1 cellular context compared by ENCODE assay signal in the genomic region with DNA sequence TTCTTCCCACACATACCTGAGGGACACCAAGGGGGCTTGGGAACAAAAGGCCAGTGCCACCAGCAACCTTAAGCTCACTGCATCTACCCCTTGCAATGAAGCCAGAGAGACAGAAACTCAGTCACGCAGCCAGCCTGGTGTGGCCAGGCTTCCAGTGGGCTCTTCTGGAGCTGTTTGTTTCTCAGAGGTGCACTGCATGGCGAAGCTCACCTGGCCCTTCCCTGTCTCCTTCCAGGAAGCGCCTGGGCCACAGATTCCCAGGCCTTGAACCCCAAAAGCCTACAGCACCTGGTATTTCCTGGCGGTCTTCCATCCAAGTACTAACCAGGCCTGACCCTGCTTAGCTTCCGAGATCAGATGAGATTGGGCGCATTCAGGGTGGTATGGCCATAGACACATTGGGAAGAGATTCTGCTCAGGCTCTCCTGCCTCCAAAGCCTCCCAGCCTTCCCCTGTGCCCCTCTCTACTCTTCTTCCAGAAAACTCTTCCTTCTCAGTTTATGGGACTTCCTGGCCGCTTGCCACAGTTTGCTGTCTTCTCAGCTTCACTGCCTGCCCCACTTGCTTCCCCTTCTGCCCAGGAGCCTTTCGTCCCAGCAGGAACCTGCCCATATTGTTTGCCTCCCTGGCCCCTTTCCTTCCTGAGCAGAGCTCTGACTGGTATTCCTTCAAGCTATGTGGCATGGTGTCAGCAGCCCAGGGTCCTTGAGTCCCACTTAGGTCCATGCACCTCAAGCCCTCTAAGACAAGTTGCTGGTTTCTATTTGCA.
TF ChIP-seq lines count a peak whose summit lies in the region.

No MANE protein-coding gene starts in this region.

TF ChIP-seq in HCT116, 20 proteins besides CTCF, POLR2A, EP300 and RAD21 (continued from another document):
- TF ChIP-seq, protein P1, sequence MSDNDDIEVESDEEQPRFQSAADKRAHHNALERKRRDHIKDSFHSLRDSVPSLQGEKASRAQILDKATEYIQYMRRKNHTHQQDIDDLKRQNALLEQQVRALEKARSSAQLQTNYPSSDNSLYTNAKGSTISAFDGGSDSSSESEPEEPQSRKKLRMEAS (IDR thresholded peaks at IDR 0.05): no peak
- TF ChIP-seq FOSL1 (IDR thresholded peaks at IDR 0.05; ENCODE audit: low read depth) (no peak), JUND (IDR thresholded peaks at IDR 0.05) (no peak), SP1 (IDR thresholded peaks at IDR 0.05; ENCODE audit: low read depth) (no peak), TCF7L2 (IDR thresholded peaks at IDR 0.05; ENCODE audit: borderline replicate concordance, extremely low read depth, insufficient read depth, insufficient read length) (no peak), ELF1 (IDR thresholded peaks at IDR 0.05; ENCODE audit: borderline replicate concordance, low read depth) (no peak), CEBPB (IDR thresholded peaks at IDR 0.05; ENCODE audit: low read depth) (no peak), EZH2phosphoT487 (IDR thresholded peaks at IDR 0.05; ENCODE audit: borderline replicate concordance) (no peak), SIN3A (IDR thresholded peaks at IDR 0.05; ENCODE audit: low read depth) (no peak), REST (IDR thresholded peaks at IDR 0.05; ENCODE audit: low read depth) (no peak), YY1 (IDR thresholded peaks at IDR 0.05; ENCODE audit: extremely low read depth, insufficient replicate concordance, low read depth, low read length) (no peak)
- TF ChIP-seq, protein P2, sequence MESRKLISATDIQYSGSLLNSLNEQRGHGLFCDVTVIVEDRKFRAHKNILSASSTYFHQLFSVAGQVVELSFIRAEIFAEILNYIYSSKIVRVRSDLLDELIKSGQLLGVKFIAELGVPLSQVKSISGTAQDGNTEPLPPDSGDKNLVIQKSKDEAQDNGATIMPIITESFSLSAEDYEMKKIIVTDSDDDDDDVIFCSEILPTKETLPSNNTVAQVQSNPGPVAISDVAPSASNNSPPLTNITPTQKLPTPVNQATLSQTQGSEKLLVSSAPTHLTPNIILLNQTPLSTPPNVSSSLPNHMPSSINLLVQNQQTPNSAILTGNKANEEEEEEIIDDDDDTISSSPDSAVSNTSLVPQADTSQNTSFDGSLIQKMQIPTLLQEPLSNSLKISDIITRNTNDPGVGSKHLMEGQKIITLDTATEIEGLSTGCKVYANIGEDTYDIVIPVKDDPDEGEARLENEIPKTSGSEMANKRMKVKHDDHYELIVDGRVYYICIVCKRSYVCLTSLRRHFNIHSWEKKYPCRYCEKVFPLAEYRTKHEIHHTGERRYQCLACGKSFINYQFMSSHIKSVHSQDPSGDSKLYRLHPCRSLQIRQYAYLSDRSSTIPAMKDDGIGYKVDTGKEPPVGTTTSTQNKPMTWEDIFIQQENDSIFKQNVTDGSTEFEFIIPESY (IDR thresholded peaks at IDR 0.05; ENCODE audit: extremely low read depth, insufficient replicate concordance, low read length): no peak
TF ChIP-seq in HCT116: peak in this region for 0.
